In genomic region chr3:52044869-52045616, GRCh38 we compare ENCODE assay signal across 13 cellular contexts. TPM values are rescaled to one million over a fixed set of nuclear protein-coding genes. Genes with fewer than 3 reads are reported as not detected.
A peak's percentile ranks its signal among the peaks of the same experiment; 100 is the strongest.
DNase-seq lines count a peak whose midpoint lies in the region; ATAC-seq and TF ChIP-seq lines count a peak whose summit lies in the region.
"Had no signal": no experiment of that assay in that cellular context is flagged by ENCODE, and none has a peak within 500 bp of the region (broad histone marks: within the 10 kb centered on the region; RNA-seq: fewer than 3 reads in every experiment).

No MANE protein-coding gene starts in this region.

- H3K4me1 ChIP-seq in SJSA1 (replicated peaks) (peaks cover 38% of the 10 kb centered on the region), fibroblast of lung (ENCODE audit: control insufficient read depth, extremely low read depth, insufficient read depth, low read length) (peaks cover 30% of the 10 kb centered on the region), suprapubic skin (peaks cover 71% of the 10 kb centered on the region)

- H3K9me3 ChIP-seq in SJSA1 (replicated peaks) (no peaks in the 10 kb centered on the region), fibroblast of lung (ENCODE audit: control insufficient read depth, insufficient read depth, low read depth, low read length) (no peaks in the 10 kb centered on the region), suprapubic skin (no peaks in the 10 kb centered on the region)
- H3K9me3 ChIP-seq: heart left ventricle had no signal

- no peak overlapping the region for H3K27ac Mint-ChIP-seq in activated CD8-positive, alpha-beta memory T cell treated with anti-CD3 and anti-CD28 coated beads, Interleukin-2, amount 10 ng/mL, durations not matched to agents 7 days and 5 days

- H4K20me1 ChIP-seq in fibroblast of lung (ENCODE audit: control insufficient read depth, extremely low read depth, insufficient read depth, low read length): no peaks in the 10 kb centered on the region

- no peaks in the 10 kb centered on the region for H3K27me3 Mint-ChIP-seq in activated CD8-positive, alpha-beta memory T cell treated with anti-CD3 and anti-CD28 coated beads, Interleukin-2, amount 10 ng/mL, durations not matched to agents 7 days and 5 days

- no peaks in the 10 kb centered on the region for H3K4me1 Mint-ChIP-seq in activated CD8-positive, alpha-beta memory T cell treated with anti-CD3 and anti-CD28 coated beads, Interleukin-2, amount 10 ng/mL, durations not matched to agents 7 days and 5 days

- H3K9me3 Mint-ChIP-seq in activated CD8-positive, alpha-beta memory T cell treated with anti-CD3 and anti-CD28 coated beads, Interleukin-2, amount 10 ng/mL, durations not matched to agents 7 days and 5 days (ENCODE audit: low read depth): no peaks in the 10 kb centered on the region
- H3K9me3 Mint-ChIP-seq: memory B cell had no signal

- H3K4me2 ChIP-seq in fibroblast of lung (ENCODE audit: extremely low read depth, insufficient read depth, low read length): no peak overlapping the region

- H3K27me3 ChIP-seq in SJSA1 (replicated peaks) (no peaks in the 10 kb centered on the region), fibroblast of lung (ENCODE audit: control insufficient read depth, insufficient read depth, low read length) (no peaks in the 10 kb centered on the region), suprapubic skin (no peaks in the 10 kb centered on the region)
- H3K27me3 ChIP-seq: heart left ventricle had no signal

- 72% methylated on average over 10 of the region's 18 CpGs for WGBS in suprapubic skin

- H3K27ac ChIP-seq in SJSA1 (peak overlapping the region; percentile 96), fibroblast of lung (ENCODE audit: insufficient read depth, low read length) (peak overlapping the region; percentile 98), suprapubic skin (peak overlapping the region; percentile 97)

- no peak for TF ChIP-seq CTCF in fibroblast of lung (conservative IDR thresholded peaks at IDR 0.05 in 1 of 2, IDR thresholded peaks at IDR 0.05 in 1 of 2; ENCODE audit: low read depth in 1 of 2, low read length in 2 of 2)
- no peak for TF ChIP-seq CTCF in suprapubic skin (IDR thresholded peaks at IDR 0.05)

- no peak overlapping the region for H3K4me3 Mint-ChIP-seq in activated CD8-positive, alpha-beta memory T cell treated with anti-CD3 and anti-CD28 coated beads, Interleukin-2, amount 10 ng/mL, durations not matched to agents 7 days and 5 days
- H3K4me3 Mint-ChIP-seq: memory B cell had no signal

- H3K4me3 ChIP-seq in SJSA1 (no peak overlapping the region), fibroblast of lung (replicated peaks in 1 of 4; ENCODE audit: control extremely low read depth in 1 of 4, insufficient read depth in 1 of 4, low read depth in 3 of 4, low read length in 4 of 4) (no peak overlapping the region), suprapubic skin (no peak overlapping the region)
- H3K4me3 ChIP-seq: heart left ventricle had no signal

- no peak overlapping the region for H3K9ac ChIP-seq in fibroblast of lung (ENCODE audit: insufficient read depth, low read length)

- CTCF ChIA-PET in activated CD8-positive, alpha-beta memory T cell treated with anti-CD3 and anti-CD28 coated beads, Interleukin-2, amount 10 ng/mL, durations not matched to agents 7 days and 5 days (lab: Charles Lee): no interaction called here

- TF ChIP-seq EP300 in suprapubic skin (IDR thresholded peaks at IDR 0.05): no peak

- no peak overlapping the region for H2AFZ ChIP-seq in fibroblast of lung (ENCODE audit: low read length)

- H3K36me3 Mint-ChIP-seq in activated CD8-positive, alpha-beta memory T cell treated with anti-CD3 and anti-CD28 coated beads, Interleukin-2, amount 10 ng/mL, durations not matched to agents 7 days and 5 days: peaks cover 3% of the 10 kb centered on the region

- TF ChIP-seq POLR2A in suprapubic skin (IDR thresholded peaks at IDR 0.05): no peak

- peak; percentile 17 for ATAC-seq in activated CD8-positive, alpha-beta memory T cell treated with anti-CD3 and anti-CD28 coated beads, Interleukin-2, amount 10 ng/mL, durations not matched to agents 7 days and 5 days
- no peak for ATAC-seq in left lobe of liver
- no peak for ATAC-seq in GM18498 (IDR thresholded peaks at IDR 0.05; ENCODE audit: unreplicated experiment)
- no peak for ATAC-seq in HG02981 (IDR thresholded peaks at IDR 0.05; ENCODE audit: unreplicated experiment)

- peaks cover 15% of the 10 kb centered on the region for H3K36me3 ChIP-seq in SJSA1
- peaks cover 10% of the 10 kb centered on the region for H3K36me3 ChIP-seq in fibroblast of lung (ENCODE audit: control insufficient read depth, insufficient read depth, low read length)
- peaks cover 17% of the 10 kb centered on the region for H3K36me3 ChIP-seq in suprapubic skin

- no peak for DNase-seq in activated CD8-positive, alpha-beta memory T cell treated with anti-CD3 and anti-CD28 coated beads, Interleukin-2, amount 10 ng/mL, durations not matched to agents 7 days and 5 days
- no peak for DNase-seq in activated CD8-positive, alpha-beta memory T cell treated with anti-CD3 and anti-CD28 coated beads, Interleukin-2, amount 50 U/mL, for 4 hours
- DNase-seq in SJSA1 (ENCODE audit: low read depth in 1 of 2, low spot score in 2 of 2) (no peak), fibroblast of lung (ENCODE audit: low read depth in 2 of 2) (no peak), suprapubic skin (ENCODE audit: low spot score in 2 of 2) (no peak), left lobe of liver (ENCODE audit: low spot score) (no peak)
- DNase-seq: activated CD4-positive, CD25-positive, alpha-beta regulatory T cell treated with anti-CD3 and anti-CD28 coated beads, Interleukin-2, amount 50 U/mL, for 72 hours; activated gamma-delta T cell; heart left ventricle; Karpas-422 had no signal

- peaks cover 3% of the 10 kb centered on the region for H3K79me2 ChIP-seq in fibroblast of lung (ENCODE audit: control insufficient read depth, insufficient read depth, low read length)

RNA-seq across cellular contexts. Expression of gene DUSP7, which starts 11.3 kb away (rescaled TPM):
- total RNA-seq in activated CD8-positive, alpha-beta memory T cell treated with anti-CD3 and anti-CD28 coated beads, Interleukin-2, amount 10 ng/mL, durations not matched to agents 7 days and 5 days: 10 to 100 TPM; 24.2 to 29.3 TPM
- total RNA-seq in SJSA1 (2014; rRNA removed; shearing (Covaris generic)): 7.9 and 13.3 TPM in 2 replicates
- total RNA-seq in fibroblast of lung (5.4 and 5.6 TPM in 2 replicates), suprapubic skin (100 to 1,000 TPM in 3 of 4 donors, 10 to 100 TPM in 1; 91.1 to 190 (median 146) TPM), left lobe of liver (4.3 TPM)
- polyA plus RNA-seq in fibroblast of lung: 23.7 and 26.5 TPM in 2 replicates
- polyA plus RNA-seq in fibroblast of lung (2012): 15.2 and 16.3 TPM in 2 replicates
- 58.6 and 71.0 TPM in 2 replicates for polyA minus RNA-seq in fibroblast of lung (ENCODE audit: low replicate concordance)

RNA-seq across cellular contexts. Expression of gene RPL29, which starts 49.3 kb away (rescaled TPM):
- total RNA-seq in activated CD8-positive, alpha-beta memory T cell treated with anti-CD3 and anti-CD28 coated beads, Interleukin-2, amount 10 ng/mL, durations not matched to agents 7 days and 5 days: 1,000 to 10,000 TPM; 1,042 to 1,060 TPM
- 462 and 868 TPM in 2 replicates for total RNA-seq in SJSA1 (2014; rRNA removed; shearing (Covaris generic))
- total RNA-seq in fibroblast of lung (1,076 and 1,351 TPM in 2 replicates), suprapubic skin (1,000 to 10,000 TPM; 1,428 to 2,708 (median 2,246) TPM), left lobe of liver (392 TPM)
- 1,512 and 1,580 TPM in 2 replicates for polyA plus RNA-seq in fibroblast of lung
- polyA plus RNA-seq in fibroblast of lung (2012): 1,612 and 1,638 TPM in 2 replicates
- polyA minus RNA-seq in fibroblast of lung (ENCODE audit: low replicate concordance): 263 and 406 TPM in 2 replicates
